Comparison of ENCODE assay signal across 26 cellular contexts in the genomic region with DNA sequence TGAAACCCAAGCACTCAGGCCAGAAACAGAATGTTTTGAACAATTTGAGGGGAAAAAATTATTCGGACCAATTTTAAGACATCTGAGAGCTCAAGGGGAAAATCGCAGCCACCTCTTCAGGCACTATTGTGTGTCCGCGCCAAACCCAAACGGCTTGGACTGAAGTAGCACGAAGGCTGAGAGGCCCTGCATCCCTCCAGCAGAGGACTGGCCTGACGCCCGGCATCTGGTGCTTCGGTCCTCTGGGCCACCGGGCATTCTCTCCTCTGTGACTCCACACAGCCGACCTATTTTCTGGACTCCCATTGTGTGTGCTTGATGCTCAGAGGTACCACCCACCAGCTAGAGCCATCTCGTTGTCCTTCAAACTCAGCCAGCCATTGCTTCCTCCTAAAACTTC.
DNase-seq lines count a peak whose midpoint lies in the region; ATAC-seq and TF ChIP-seq lines count a peak whose summit lies in the region.
"Had no signal": no experiment of that assay in that cellular context is flagged by ENCODE, and none has a peak within 500 bp of the region (broad histone marks: within the 10 kb centered on the region; RNA-seq: fewer than 3 reads in every experiment).

No MANE protein-coding gene starts in this region.

- H3K27ac ChIP-seq in upper lobe of right lung, result no peak overlapping the region
- H3K27ac ChIP-seq: 22Rv1; BLaER1 treated with 17β-estradiol and CSF1 and Interleukin-3, amounts not matched to agents 10 nM and 100 nM; KMS-11; SJSA1 had no signal

- ATAC-seq in left cardiac atrium (no peak), Right ventricle myocardium superior (ENCODE audit: poor library complexity) (no peak), upper lobe of right lung (no peak)

- no peak for TF ChIP-seq CTCF in upper lobe of right lung (IDR thresholded peaks at IDR 0.05)

- H3K4me1 ChIP-seq in upper lobe of right lung, result no peaks in the 10 kb centered on the region
- H3K4me1 ChIP-seq: BLaER1 treated with 17β-estradiol and CSF1 and Interleukin-3, amounts not matched to agents 10 nM and 100 nM had no signal

- H3K27me3 ChIP-seq in upper lobe of right lung, result no peaks in the 10 kb centered on the region
- H3K27me3 ChIP-seq: BLaER1 treated with 17β-estradiol and CSF1 and Interleukin-3, amounts not matched to agents 10 nM and 100 nM; SJSA1 had no signal

- H3K36me3 ChIP-seq in upper lobe of right lung, result no peaks in the 10 kb centered on the region
- H3K36me3 ChIP-seq: BLaER1 treated with 17β-estradiol and CSF1 and Interleukin-3, amounts not matched to agents 10 nM and 100 nM; SJSA1 had no signal

- no peaks in the 10 kb centered on the region for H3K9me3 ChIP-seq in upper lobe of right lung
- H3K9me3 ChIP-seq: BLaER1 treated with 17β-estradiol and CSF1 and Interleukin-3, amounts not matched to agents 10 nM and 100 nM; Caco-2; SJSA1 had no signal

- intact Hi-C loops in left cardiac atrium (cut with DNase I) (no loop called here), Right ventricle myocardium superior (cut with DNase I) (loop anchor here (10.0 kb wide), 1 partner anchor 719 kb away; no protein-coding TSS in a partner anchor), head of caudate nucleus (cut with DNase I) (no loop called here), upper lobe of right lung (cut with DNase I) (no loop called here)

- no peak overlapping the region for H3K4me3 ChIP-seq in upper lobe of right lung
- H3K4me3 ChIP-seq: BLaER1 treated with 17β-estradiol and CSF1 and Interleukin-3, amounts not matched to agents 10 nM and 100 nM; SJSA1 had no signal

- DNase-seq in left cardiac atrium, result peak; percentile 41
- no peak for DNase-seq in Right ventricle myocardium superior
- peak in 30 of 42 donors; percentile 10 to 77 (median 44) for DNase-seq in head of caudate nucleus
- peak; percentile 31 for DNase-seq in pons (ENCODE audit: low spot score)
- peak; percentile 22 for DNase-seq in upper lobe of right lung
- no peak for DNase-seq in activated CD4-positive, alpha-beta T cell treated with anti-CD3 and anti-CD28 coated beads for 48 hours
- DNase-seq in dermis blood vessel endothelial cell, result no peak
- DNase-seq in LoVo (ENCODE audit: low spot score), result no peak
- DNase-seq: ACHN; Caco-2; CD4-positive, alpha-beta memory T cell; DMS 273 treated with DMSO at 0.1 percent for 48 hours; DMS79 treated with DMSO at 0.1 percent for 48 hours; GOT3; HCEC 1CT; MV-4-11; NCI-H1105 treated with DMSO at 0.1 percent for 48 hours; NCI-H2029 treated with DMSO at 0.1 percent for 48 hours; NCI-H226; NCI-H524 treated with DMSO at 0.1 percent for 48 hours; NCI-H82; OCI-M1 had no signal

Comparison
In these comparisons a context has a peak if more than half of its experiments do, and no peak if none do; other contexts are left out.
1. DNase-seq: peak in left cardiac atrium (single experiment), head of caudate nucleus (30 of 42), pons (single experiment) and upper lobe of right lung (single experiment); none in Right ventricle myocardium superior (single experiment), activated CD4-positive, alpha-beta T cell treated with anti-CD3 and anti-CD28 coated beads for 48 hours (single experiment), dermis blood vessel endothelial cell (single experiment) and LoVo (single experiment).